Comparison of ENCODE assay signal across 2 cellular contexts in genomic region chr5:115291397-115291796, GRCh38.
TF ChIP-seq lines count a peak whose summit lies in the region.

No MANE protein-coding gene starts in this region.

TF ChIP-seq in A549, 52 proteins besides CTCF, POLR2A, EP300 and RAD21:
- peak; percentile 56 for TF ChIP-seq MAFK (IDR thresholded peaks at IDR 0.05; ENCODE audit: partially characterized antibody)
- TF ChIP-seq RARB (CRISPR knock-in tag; IDR thresholded peaks at IDR 0.05), result no peak
TF ChIP-seq in A549: peak in this region for 1.

TF ChIP-seq in IMR-90, 13 proteins besides CTCF, POLR2A, EP300 and RAD21:
- 0 out of 2 replicates have a peak, but pooled peaks have one; percentile 4 for TF ChIP-seq MAFK (IDR thresholded peaks at IDR 0.05; ENCODE audit: low read depth, low read length)
- TF ChIP-seq, protein P1, sequence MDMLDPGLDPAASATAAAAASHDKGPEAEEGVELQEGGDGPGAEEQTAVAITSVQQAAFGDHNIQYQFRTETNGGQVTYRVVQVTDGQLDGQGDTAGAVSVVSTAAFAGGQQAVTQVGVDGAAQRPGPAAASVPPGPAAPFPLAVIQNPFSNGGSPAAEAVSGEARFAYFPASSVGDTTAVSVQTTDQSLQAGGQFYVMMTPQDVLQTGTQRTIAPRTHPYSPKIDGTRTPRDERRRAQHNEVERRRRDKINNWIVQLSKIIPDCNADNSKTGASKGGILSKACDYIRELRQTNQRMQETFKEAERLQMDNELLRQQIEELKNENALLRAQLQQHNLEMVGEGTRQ (IDR thresholded peaks at IDR 0.05; ENCODE audit: low read depth, low read length), result no peak
